In genomic region chr19:13051581-13052165, GRCh38 we compare ENCODE assay signal across 8 cellular contexts. TPM values are rescaled to one million over a fixed set of nuclear protein-coding genes. Genes with fewer than 3 reads are reported as not detected.
DNase-seq lines count a peak whose midpoint lies in the region; ATAC-seq, FAIRE-seq and TF ChIP-seq lines count a peak whose summit lies in the region.

No MANE protein-coding gene starts in this region.

- H3K9me3 ChIP-seq in adrenal gland (replicated peaks in 1 of 3): no peaks in the 10 kb centered on the region

- intact Hi-C loops in adrenal gland (cut with DNase I): no loop called here

- FAIRE-seq in G401.6 (lab: Jason Lieb, UNC): peak; percentile 92

- H3K4me1 ChIP-seq in adrenal gland (replicated peaks in 1 of 2): peaks cover 0 to 31% of the 10 kb centered on the region in 2 donors

- no peak for TF ChIP-seq POLR2A in adrenal gland (IDR thresholded peaks at IDR 0.05)

- in situ Hi-C loops in KBM-7 (cut with MboI; ENCODE audit: low pct_unique_long_range_greater_than_20kb, low sequenced_read_pairs): no loop called here

- H3K27me3 Mint-ChIP-seq in stimulated activated memory B cell treated with anti-CD40 and anti-IgM and Interleukin-4, amounts not matched to agents 10 μg/mL and 1 μg/mL and 100 μg/mL, for 72 hours: peaks cover 76% of the 10 kb centered on the region

- no peak overlapping the region for H3K27ac ChIP-seq in adrenal gland

- H3K36me3 ChIP-seq in adrenal gland (replicated peaks in 1 of 2): no peaks in the 10 kb centered on the region

- H3K4me1 Mint-ChIP-seq in stimulated activated memory B cell treated with anti-CD40 and anti-IgM and Interleukin-4, amounts not matched to agents 10 μg/mL and 1 μg/mL and 100 μg/mL, for 72 hours: peaks cover 16% of the 10 kb centered on the region

- peak overlapping the region in 1 of 4 donors; percentile 16 for H3K4me3 ChIP-seq in adrenal gland

- no peaks in the 10 kb centered on the region for H3K36me3 Mint-ChIP-seq in stimulated activated memory B cell treated with anti-CD40 and anti-IgM and Interleukin-4, amounts not matched to agents 10 μg/mL and 1 μg/mL and 100 μg/mL, for 72 hours

- peak overlapping the region; percentile 1 for H3K4me3 Mint-ChIP-seq in stimulated activated memory B cell treated with anti-CD40 and anti-IgM and Interleukin-4, amounts not matched to agents 10 μg/mL and 1 μg/mL and 100 μg/mL, for 72 hours

- no peaks in the 10 kb centered on the region for H3K9me3 Mint-ChIP-seq in stimulated activated memory B cell treated with anti-CD40 and anti-IgM and Interleukin-4, amounts not matched to agents 10 μg/mL and 1 μg/mL and 100 μg/mL, for 72 hours

- no peaks in the 10 kb centered on the region for H3K27me3 ChIP-seq in adrenal gland

- DNase-seq in NCI-H2029 treated with DMSO at 0.1 percent for 48 hours (lab: John Stamatoyannopoulos, UW): peak; percentile 59
- peak in 6 of 7 donors; percentile 33 to 61 (median 50) for DNase-seq in adrenal gland
- DNase-seq in iris pigment epithelial cell (ENCODE audit: low read depth): peak; percentile 51
- no peak for DNase-seq in KBM-7

- H3K27ac Mint-ChIP-seq in stimulated activated memory B cell treated with anti-CD40 and anti-IgM and Interleukin-4, amounts not matched to agents 10 μg/mL and 1 μg/mL and 100 μg/mL, for 72 hours: no peak overlapping the region

- WGBS in adrenal gland, 4 donors: 9 to 22% (median 16%) methylated on average over 22 to 23 of the region's 23 CpGs

- ATAC-seq in stimulated activated memory B cell treated with anti-CD40 and anti-IgM and Interleukin-4, amounts not matched to agents 10 μg/mL and 1 μg/mL and 100 μg/mL, for 72 hours: no peak
- ATAC-seq in GM18498 (IDR thresholded peaks at IDR 0.05; ENCODE audit: unreplicated experiment): no peak
- no peak for ATAC-seq in GM18873 (IDR thresholded peaks at IDR 0.05; ENCODE audit: low FRiP score, unreplicated experiment)

- no peak for TF ChIP-seq CTCF in adrenal gland (IDR thresholded peaks at IDR 0.05)

RNA-seq across cellular contexts. Expression of gene LYL1, which starts 51.0 kb away (rescaled TPM):
- 10 to 100 TPM in 5 of 8 donors, 1 to 10 TPM in 3; 4.3 to 22.5 (median 13.2) TPM for total RNA-seq in adrenal gland
- 10 to 100 TPM in 1 of 3 donors, 1 to 10 TPM in 1, under 1 TPM in 1; 0.38 to 18.7 (median 7.9) TPM for polyA plus RNA-seq in adrenal gland

RNA-seq across cellular contexts. Expression of gene NFIX, which starts 56.4 kb away (rescaled TPM):
- total RNA-seq in adrenal gland: 10 to 100 TPM; 25.6 to 72.8 (median 36.5) TPM
- polyA plus RNA-seq in adrenal gland: 10 to 100 TPM in 1 of 3 donors, 1 to 10 TPM in 2; 4.9 to 18.0 (median 9.4) TPM
